In genomic region chr4:38317238-38317637, GRCh38 we compare ENCODE assay signal across 1 cellular context.
TF ChIP-seq lines count a peak whose summit lies in the region.

No MANE protein-coding gene starts in this region.

TF ChIP-seq in IMR-90, 13 proteins besides CTCF, POLR2A, EP300 and RAD21 (continued from another document):
- no peak for TF ChIP-seq ELK1 (IDR thresholded peaks at IDR 0.05; ENCODE audit: borderline replicate concordance, low read depth, low read length)
- no peak for TF ChIP-seq CEBPB (IDR thresholded peaks at IDR 0.05; ENCODE audit: low read depth, low read length)
- TF ChIP-seq MAZ (IDR thresholded peaks at IDR 0.05; ENCODE audit: borderline replicate concordance, low read depth, low read length) = no peak
- TF ChIP-seq BHLHE40 (IDR thresholded peaks at IDR 0.05; ENCODE audit: low read depth, low read length) = no peak
- TF ChIP-seq MAFK (IDR thresholded peaks at IDR 0.05; ENCODE audit: low read depth, low read length) = no peak
- no peak for TF ChIP-seq RFX5 (IDR thresholded peaks at IDR 0.05; ENCODE audit: low read depth, low read length)
- no peak for TF ChIP-seq CHD1 (IDR thresholded peaks at IDR 0.05; ENCODE audit: low read depth, low read length)
- no peak for TF ChIP-seq MXI1 (IDR thresholded peaks at IDR 0.05; ENCODE audit: borderline replicate concordance, low read depth, low read length)
